8 cellular contexts compared by ENCODE assay signal in the genomic region with DNA sequence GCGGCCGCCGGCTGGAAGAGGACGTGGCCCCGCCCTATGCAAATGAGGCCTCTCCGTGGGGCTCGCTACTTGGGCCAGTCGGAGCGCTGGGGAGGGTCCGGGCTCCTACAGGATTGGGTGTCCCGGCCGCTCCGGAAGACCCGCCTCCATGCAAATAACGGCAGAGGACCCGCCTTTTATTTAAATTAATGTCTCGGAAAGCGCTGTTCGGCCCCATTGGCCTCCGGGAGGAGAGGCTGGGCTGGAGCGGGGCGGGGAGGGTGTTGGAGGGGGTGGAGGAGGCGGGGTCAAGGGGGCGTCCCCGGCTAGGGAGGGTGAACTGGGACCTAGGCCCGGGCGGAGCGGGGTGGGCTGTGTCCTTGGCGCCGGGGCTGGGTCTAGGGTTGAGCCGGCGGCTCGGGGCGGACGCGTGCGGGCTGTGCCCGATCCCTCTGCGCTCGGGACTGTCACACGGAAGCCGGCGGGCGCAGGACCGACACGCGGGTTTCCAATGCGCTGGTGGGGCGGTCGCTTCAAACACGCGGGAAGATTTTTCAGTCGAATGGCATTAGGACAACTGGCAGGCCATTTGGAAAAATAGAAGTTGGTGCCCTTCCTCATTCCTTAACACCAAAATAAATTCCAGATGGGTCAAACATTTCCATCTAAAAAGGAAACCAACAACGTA. TPM values are rescaled to one million over a fixed set of nuclear protein-coding genes. Genes with fewer than 3 reads are reported as not detected.
DNase-seq lines count a peak whose midpoint lies in the region; ATAC-seq and TF ChIP-seq lines count a peak whose summit lies in the region.

No MANE protein-coding gene starts in this region.

- peaks cover 11% of the 10 kb centered on the region for H3K36me3 Mint-ChIP-seq in endodermal cell (ENCODE audit: low read depth)

- TF ChIP-seq CTCF in endodermal cell (conservative IDR thresholded peaks at IDR 0.05), result no peak

- 0 to 1% methylated on average over 13 to 53 of the region's 54 CpGs for WGBS in endodermal cell (ENCODE audit: insufficient coverage in 1 of 2, insufficient read length in 1 of 2), 2 experiments
- 0 to 1% methylated on average over 44 to 46 of the region's 54 CpGs for WGBS in mesodermal cell (ENCODE audit: insufficient coverage in 2 of 2), 2 experiments

- peak; percentile 88 for ATAC-seq in GM21390 (IDR thresholded peaks at IDR 0.05; ENCODE audit: unreplicated experiment)

- no peaks in the 10 kb centered on the region for H3K4me1 Mint-ChIP-seq in endodermal cell

- H3K36me3 ChIP-seq in endodermal cell (ENCODE audit: control insufficient read depth, insufficient read depth, low read length), result peaks cover 18% of the 10 kb centered on the region
- peaks cover 19% of the 10 kb centered on the region for H3K36me3 ChIP-seq in mesodermal cell (ENCODE audit: control insufficient read depth, insufficient read depth, low read length)

- H3K9me3 ChIP-seq in endodermal cell (ENCODE audit: control insufficient read depth, low read length) (no peaks in the 10 kb centered on the region), mesodermal cell (ENCODE audit: control insufficient read depth, low read length) (no peaks in the 10 kb centered on the region)

- no peak overlapping the region for H3K27ac ChIP-seq in endodermal cell (ENCODE audit: low read depth, low read length)
- peak overlapping the region; percentile 20 for H3K27ac ChIP-seq in mesodermal cell (ENCODE audit: low read depth, low read length, severe bottlenecking)

- no peaks in the 10 kb centered on the region for H3K4me1 ChIP-seq in endodermal cell (ENCODE audit: control insufficient read depth, insufficient read depth, low read length)
- H3K4me1 ChIP-seq in mesodermal cell (ENCODE audit: control insufficient read depth, insufficient read depth, low read length, poor library complexity, severe bottlenecking), result peaks cover 5% of the 10 kb centered on the region

- in situ Hi-C loops in Caki2 (cut with HindIII; ENCODE audit: low pct_unique_long_range_greater_than_20kb, low sequenced_read_pairs), result no loop called here

- DNase-seq in Caki2 (ENCODE audit: low read depth), result peak; percentile 99
- DNase-seq in HUDEP-2 (lab: John Stamatoyannopoulos, UW; ENCODE audit: unreplicated experiment in 76 of 76), result peak in 75 of 76 experiments; percentile 56 to 99 (median 97)
- peak; percentile 99 for DNase-seq in NOMO-1 treated with dmso at 0.1 percent for 144 hours (lab: John Stamatoyannopoulos, UW; ENCODE audit: unreplicated experiment)
- DNase-seq in activated CD8-positive, alpha-beta memory T cell treated with anti-CD3 and anti-CD28 coated beads, Interleukin-2, amount 50 U/mL, for 1 hour (ENCODE audit: extremely low read depth), result peak; percentile 98
- DNase-seq in endodermal cell, result peak; percentile 99
- peak; percentile 87 for DNase-seq in stimulated activated CD8-positive, alpha-beta memory T cell treated with anti-CD3 and anti-CD28 coated beads, Interleukin-15, amount 100 ng/mL, for 24 hours (ENCODE audit: low read depth)

- peak overlapping the region; percentile 41 for H3K9ac ChIP-seq in endodermal cell (ENCODE audit: extremely low read depth, low read length, poor library complexity, severe bottlenecking)

- no peaks in the 10 kb centered on the region for H3K27me3 ChIP-seq in endodermal cell (ENCODE audit: control insufficient read depth, insufficient read depth, low read length, poor library complexity, severe bottlenecking)

- H3K4me3 ChIP-seq in endodermal cell (ENCODE audit: low read length) (peak overlapping the region; percentile 82), mesodermal cell (ENCODE audit: extremely low read depth, insufficient read depth, low read length, poor library complexity, severe bottlenecking) (peak overlapping the region; percentile 34)

- peaks cover 17% of the 10 kb centered on the region for H3K27me3 Mint-ChIP-seq in endodermal cell (ENCODE audit: insufficient read depth)

- H3K27ac Mint-ChIP-seq in endodermal cell, result peak overlapping the region; percentile 58

- H3K9me3 Mint-ChIP-seq in endodermal cell, result no peaks in the 10 kb centered on the region

- peak overlapping the region; percentile 80 for H3K4me3 Mint-ChIP-seq in endodermal cell

RNA-seq across cellular contexts. Expression of gene POLM, which starts 0.3 kb away (rescaled TPM):
- total RNA-seq in Caki2 (2014; rRNA removed; shearing (Covaris generic); ENCODE audit: low replicate concordance), result 2.6 and 2.9 TPM in 2 replicates
- 10 to 100 TPM; 23.6 to 27.0 TPM for total RNA-seq in endodermal cell
- polyA plus RNA-seq in endodermal cell (2013, experiment 1 of 2), result 17.6 TPM
- 16.5 TPM for polyA plus RNA-seq in endodermal cell (2013, experiment 2 of 2)
- 14.3 TPM for polyA plus RNA-seq in mesodermal cell (2013, experiment 1 of 2)
- 10.3 TPM for polyA plus RNA-seq in mesodermal cell (2013, experiment 2 of 2)

RNA-seq across cellular contexts. Expression of gene PGAM2, which starts 17.3 kb away (rescaled TPM):
- not detected in 2 replicates for total RNA-seq in Caki2 (2014; rRNA removed; shearing (Covaris generic); ENCODE audit: low replicate concordance)
- 1 to 10 TPM; 1.2 to 1.3 TPM for total RNA-seq in endodermal cell
- 4.3 TPM for polyA plus RNA-seq in endodermal cell (2013, experiment 1 of 2)
- polyA plus RNA-seq in endodermal cell (2013, experiment 2 of 2), result 4.4 TPM
- 0.48 TPM for polyA plus RNA-seq in mesodermal cell (2013, experiment 1 of 2)
- polyA plus RNA-seq in mesodermal cell (2013, experiment 2 of 2), result not detected

RNA-seq across cellular contexts. Expression of gene AEBP1, which starts 21.5 kb away (rescaled TPM):
- total RNA-seq in Caki2 (2014; rRNA removed; shearing (Covaris generic); ENCODE audit: low replicate concordance), result not detected in 2 replicates
- total RNA-seq in endodermal cell, result 10 to 100 TPM; 55.2 to 65.8 TPM
- 52.9 TPM for polyA plus RNA-seq in endodermal cell (2013, experiment 1 of 2)
- 51.0 TPM for polyA plus RNA-seq in endodermal cell (2013, experiment 2 of 2)
- polyA plus RNA-seq in mesodermal cell (2013, experiment 1 of 2), result 109 TPM
- polyA plus RNA-seq in mesodermal cell (2013, experiment 2 of 2), result 89.5 TPM

RNA-seq across cellular contexts. Expression of gene DBNL, which starts 38.2 kb away (rescaled TPM):
- total RNA-seq in Caki2 (2014; rRNA removed; shearing (Covaris generic); ENCODE audit: low replicate concordance), result 137 and 174 TPM in 2 replicates
- 10 to 100 TPM; 47.0 to 50.9 TPM for total RNA-seq in endodermal cell
- 49.2 TPM for polyA plus RNA-seq in endodermal cell (2013, experiment 1 of 2)
- polyA plus RNA-seq in endodermal cell (2013, experiment 2 of 2), result 46.7 TPM
- polyA plus RNA-seq in mesodermal cell (2013, experiment 1 of 2), result 52.3 TPM
- 41.2 TPM for polyA plus RNA-seq in mesodermal cell (2013, experiment 2 of 2)

RNA-seq across cellular contexts. Expression of gene POLD2, which starts 40.7 kb away (rescaled TPM):
- 211 and 243 TPM in 2 replicates for total RNA-seq in Caki2 (2014; rRNA removed; shearing (Covaris generic); ENCODE audit: low replicate concordance)
- 100 to 1,000 TPM; 127 to 141 TPM for total RNA-seq in endodermal cell
- polyA plus RNA-seq in endodermal cell (2013, experiment 1 of 2), result 118 TPM
- polyA plus RNA-seq in endodermal cell (2013, experiment 2 of 2), result 108 TPM
- polyA plus RNA-seq in mesodermal cell (2013, experiment 1 of 2), result 88.8 TPM
- polyA plus RNA-seq in mesodermal cell (2013, experiment 2 of 2), result 87.7 TPM

Comparison
In these comparisons a context has a peak if more than half of its experiments do, and no peak if none do; other contexts are left out.
1. RNA of gene AEBP1, which starts 21.5 kb away (total RNA-seq): 55.2 to 65.8 TPM in endodermal cell; not detected in Caki2; every median in the first group is over 10 times any median in the second.
2. Peak in every context shown above with its lines, with median percentiles within 50 percentile points of each other: DNase-seq.